9 cellular contexts compared by ENCODE assay signal in the genomic region with DNA sequence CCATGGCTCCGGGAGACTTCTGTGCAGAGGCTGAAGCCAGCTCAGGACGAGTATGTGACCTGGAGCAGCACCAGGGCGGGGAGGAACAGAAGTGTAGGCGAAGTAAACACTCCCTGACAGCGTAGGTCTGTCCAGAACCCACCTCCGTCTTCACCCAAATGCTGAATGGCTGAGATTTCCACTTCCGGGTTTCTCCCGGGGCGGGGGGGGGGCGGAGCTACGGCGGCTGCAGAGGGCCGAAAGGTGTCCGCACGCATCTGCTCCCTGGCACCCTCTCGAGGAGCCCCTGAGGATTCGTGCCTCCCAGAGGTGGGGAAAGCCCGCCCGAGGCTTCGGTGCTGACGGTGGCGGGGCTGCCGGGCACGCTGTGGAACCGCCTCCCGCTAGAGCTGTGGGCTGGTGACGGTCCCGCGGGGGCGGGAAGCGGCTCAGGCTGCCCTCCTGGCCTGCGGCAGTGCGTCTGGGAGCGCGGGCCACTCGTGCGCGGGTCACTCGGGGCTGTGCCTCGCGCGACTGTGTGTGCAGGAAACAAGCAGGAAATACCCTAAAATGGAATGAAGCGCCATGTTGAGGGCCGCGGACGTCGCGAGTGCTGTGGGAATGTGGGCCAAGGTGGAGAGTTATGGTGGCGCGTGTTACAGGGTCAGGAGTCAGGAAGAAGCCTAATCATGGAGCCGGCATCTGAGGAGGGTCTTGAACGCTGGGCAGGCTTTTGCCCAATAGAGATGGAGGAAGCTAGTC.
DNase-seq lines count a peak whose midpoint lies in the region; ATAC-seq and TF ChIP-seq lines count a peak whose summit lies in the region.
"Had no signal": no experiment of that assay in that cellular context is flagged by ENCODE, and none has a peak within 500 bp of the region (broad histone marks: within the 10 kb centered on the region; RNA-seq: fewer than 3 reads in every experiment).

No MANE protein-coding gene starts in this region.

- H3K9me3 ChIP-seq in lower lobe of right lung, result no peaks in the 10 kb centered on the region

- H3K27me3 ChIP-seq in brain microvascular endothelial cell (replicated peaks) (no peaks in the 10 kb centered on the region), lower lobe of right lung (ENCODE audit: low read depth) (no peaks in the 10 kb centered on the region)

- peak; percentile 35; the same call in 1 of the 2 replicates for TF ChIP-seq CTCF in LNCAP (IDR thresholded peaks at IDR 0.05)
- TF ChIP-seq CTCF in brain microvascular endothelial cell (IDR thresholded peaks at IDR 0.05; ENCODE audit: low read depth, low read length, missing control alignments), result no peak
- TF ChIP-seq CTCF in lower lobe of right lung (IDR thresholded peaks at IDR 0.05), result no peak

- in situ Hi-C loops in brain microvascular endothelial cell (cut with HindIII; ENCODE audit: low pct_ligation_motif_present, low sequenced_read_pairs), result no loop called here

- H3K4me3 ChIP-seq in brain microvascular endothelial cell (ENCODE audit: low read depth, low read length) (peak overlapping the region; percentile 12), lower lobe of right lung (peak overlapping the region; percentile 50)

- H3K36me3 ChIP-seq in brain microvascular endothelial cell (replicated peaks) (no peaks in the 10 kb centered on the region), lower lobe of right lung (no peaks in the 10 kb centered on the region)

- intact Hi-C loops in lower lobe of right lung (cut with DNase I), result no loop called here

- ATAC-seq in lower lobe of right lung (no peak), HG02981 (IDR thresholded peaks at IDR 0.05; ENCODE audit: unreplicated experiment) (no peak), GM19452 (IDR thresholded peaks at IDR 0.05; ENCODE audit: unreplicated experiment) (no peak)

- peak; percentile 24 for DNase-seq in AG20443 (ENCODE audit: low spot score)
- no peak for DNase-seq in brain microvascular endothelial cell
- peak; percentile 57 for DNase-seq in lower lobe of right lung
- DNase-seq in NCI-H187 (lab: John Stamatoyannopoulos, UW), result no peak
- DNase-seq in HuH-7 (ENCODE audit: low spot score), result no peak
- DNase-seq: cortex of kidney had no signal

- H3K4me1 ChIP-seq in lower lobe of right lung, result no peaks in the 10 kb centered on the region

- H3K27ac ChIP-seq in brain microvascular endothelial cell (no peak overlapping the region), lower lobe of right lung (peak overlapping the region; percentile 31)

Comparison
In these comparisons a context has a peak if more than half of its experiments do, and no peak if none do; other contexts are left out.
1. DNase-seq: peak in AG20443 (single experiment) and lower lobe of right lung (single experiment); none in brain microvascular endothelial cell (single experiment), NCI-H187 (0 of 2) and HuH-7 (single experiment).